In the genomic region with DNA sequence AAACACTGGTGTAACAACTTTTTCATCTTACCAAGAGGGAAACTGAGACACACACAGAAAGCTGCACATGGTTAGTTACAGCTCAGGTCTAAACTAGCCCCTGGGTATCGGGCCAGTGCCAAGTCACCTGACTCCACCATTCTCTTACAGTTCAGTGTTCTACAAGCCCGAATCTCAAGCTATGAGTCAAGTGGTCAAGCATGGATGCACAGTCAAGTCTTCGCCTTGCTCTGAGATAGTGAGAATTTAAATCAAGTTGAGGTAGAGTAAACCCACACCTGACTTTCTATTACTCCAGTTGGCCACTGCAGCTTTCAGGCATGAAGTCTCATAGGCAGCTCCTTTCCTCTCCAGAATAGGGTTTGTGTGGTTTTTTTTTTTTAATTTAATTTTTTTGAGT, we compare ENCODE assay signal across 9 cellular contexts. TPM values are rescaled to one million over a fixed set of nuclear protein-coding genes. Genes with fewer than 3 reads are reported as not detected.
DNase-seq lines count a peak whose midpoint lies in the region; ATAC-seq and TF ChIP-seq lines count a peak whose summit lies in the region.
"Had no signal": no experiment of that assay in that cellular context is flagged by ENCODE, and none has a peak within 500 bp of the region (broad histone marks: within the 10 kb centered on the region; RNA-seq: fewer than 3 reads in every experiment).

No MANE protein-coding gene starts in this region.

- no peak overlapping the region for H2AFZ ChIP-seq in MM.1S (ENCODE audit: low read length)

- H4K20me1 ChIP-seq in MM.1S (ENCODE audit: insufficient read depth, low read length) = no peaks in the 10 kb centered on the region

- DNase-seq in memory B cell (ENCODE audit: low spot score in 2 of 2) (no peak), MM.1S (no peak)
- no peak for DNase-seq in stimulated activated CD4-positive, alpha-beta T cell treated with anti-CD3 and anti-CD28 coated beads, Interleukin-12 subunit alpha, Interleukin-12 subunit beta, amount 100 ng/mL, for 4 hours
- no peak for DNase-seq in activated T-cell treated with anti-CD3 and anti-CD28 coated beads, Interleukin-2, amount 50 U/mL, for 1 hour
- no peak for DNase-seq in activated T-cell treated with anti-CD3 and anti-CD28 coated beads, Interleukin-2, amount 50 U/mL, for 4 hours

- H3K9ac ChIP-seq in MM.1S (ENCODE audit: low read length) = no peak overlapping the region

- H3K4me3 ChIP-seq in MM.1S (ENCODE audit: low read length) = no peak overlapping the region

- no peaks in the 10 kb centered on the region for H3K9me3 Mint-ChIP-seq in memory B cell
- H3K9me3 Mint-ChIP-seq in activated T-cell treated with anti-CD3 and anti-CD28 coated beads, Interleukin-2, amount 50 U/mL, for 4 hours = no peaks in the 10 kb centered on the region
- H3K9me3 Mint-ChIP-seq: activated naive CD4-positive, alpha-beta T cell treated with anti-CD3 and anti-CD28 coated beads, Interleukin-2, amount 50 U/mL, for 24 hours had no signal

- no peaks in the 10 kb centered on the region for H3K36me3 ChIP-seq in MM.1S (replicated peaks; ENCODE audit: insufficient read depth, low read length)

- H3K4me1 ChIP-seq in MM.1S (ENCODE audit: low read length) = no peaks in the 10 kb centered on the region

- H3K79me2 ChIP-seq in MM.1S (ENCODE audit: low read length) = no peaks in the 10 kb centered on the region

- no peaks in the 10 kb centered on the region for H3F3A ChIP-seq in MM.1S (ENCODE audit: insufficient read depth, low read length)

- peaks cover 4% of the 10 kb centered on the region for H3K4me1 Mint-ChIP-seq in memory B cell
- H3K4me1 Mint-ChIP-seq in activated T-cell treated with anti-CD3 and anti-CD28 coated beads, Interleukin-2, amount 50 U/mL, for 4 hours (ENCODE audit: low read depth) = no peaks in the 10 kb centered on the region
- H3K4me1 Mint-ChIP-seq: activated naive CD4-positive, alpha-beta T cell treated with anti-CD3 and anti-CD28 coated beads, Interleukin-2, amount 50 U/mL, for 24 hours had no signal

- H3K27ac ChIP-seq in MM.1S (ENCODE audit: low read length) = no peak overlapping the region

- no peak overlapping the region for H3K4me2 ChIP-seq in MM.1S (ENCODE audit: low read depth, low read length)

- H3K9me3 ChIP-seq in MM.1S (replicated peaks; ENCODE audit: insufficient read depth, low read length) = no peaks in the 10 kb centered on the region

- no peak for TF ChIP-seq CTCF in MM.1S (IDR thresholded peaks at IDR 0.05; ENCODE audit: low read length)

- no peak overlapping the region for H3K27ac Mint-ChIP-seq in memory B cell
- H3K27ac Mint-ChIP-seq: activated naive CD4-positive, alpha-beta T cell treated with anti-CD3 and anti-CD28 coated beads, Interleukin-2, amount 50 U/mL, for 24 hours had no signal

- H3K27me3 Mint-ChIP-seq in memory B cell = peaks cover 10% of the 10 kb centered on the region
- H3K27me3 Mint-ChIP-seq in activated T-cell treated with anti-CD3 and anti-CD28 coated beads, Interleukin-2, amount 50 U/mL, for 4 hours (ENCODE audit: low read depth) = peaks cover 14% of the 10 kb centered on the region
- H3K27me3 Mint-ChIP-seq: activated naive CD4-positive, alpha-beta T cell treated with anti-CD3 and anti-CD28 coated beads, Interleukin-2, amount 50 U/mL, for 24 hours had no signal

- no peaks in the 10 kb centered on the region for H3K9me2 ChIP-seq in MM.1S (replicated peaks; ENCODE audit: insufficient read depth, low read length)

- H3K36me3 Mint-ChIP-seq in memory B cell = no peaks in the 10 kb centered on the region
- H3K36me3 Mint-ChIP-seq in activated T-cell treated with anti-CD3 and anti-CD28 coated beads, Interleukin-2, amount 50 U/mL, for 4 hours (ENCODE audit: insufficient read depth) = no peaks in the 10 kb centered on the region
- H3K36me3 Mint-ChIP-seq: activated naive CD4-positive, alpha-beta T cell treated with anti-CD3 and anti-CD28 coated beads, Interleukin-2, amount 50 U/mL, for 24 hours had no signal

- no peaks in the 10 kb centered on the region for H3K27me3 ChIP-seq in MM.1S (replicated peaks; ENCODE audit: insufficient read depth, low read length)

- H3K4me3 Mint-ChIP-seq in memory B cell = no peak overlapping the region
- no peak overlapping the region for H3K4me3 Mint-ChIP-seq in activated T-cell treated with anti-CD3 and anti-CD28 coated beads, Interleukin-2, amount 50 U/mL, for 4 hours
- H3K4me3 Mint-ChIP-seq: activated naive CD4-positive, alpha-beta T cell treated with anti-CD3 and anti-CD28 coated beads, Interleukin-2, amount 50 U/mL, for 24 hours had no signal

- ATAC-seq in GM19025 (IDR thresholded peaks at IDR 0.05; ENCODE audit: low read depth, unreplicated experiment) = peak; percentile 98
- peak; percentile 100 for ATAC-seq in GM21825 (IDR thresholded peaks at IDR 0.05; ENCODE audit: unreplicated experiment)
- peak; percentile 99 for ATAC-seq in HG03439 (IDR thresholded peaks at IDR 0.05; ENCODE audit: unreplicated experiment)
- peak; percentile 62 for ATAC-seq in memory B cell (ENCODE audit: low read depth)
- no peak for ATAC-seq in activated T-cell treated with anti-CD3 and anti-CD28 coated beads, Interleukin-2, amount 50 U/mL, for 4 hours

RNA-seq across cellular contexts. Expression of a gene that starts 34.5 kb away (rescaled TPM):
- total RNA-seq in activated T-cell treated with anti-CD3 and anti-CD28 coated beads, Interleukin-2, amount 50 U/mL, for 4 hours = 10 to 100 TPM; 68.7 to 83.1 (median 81.2) TPM

Comparison
In these comparisons a context has a peak if more than half of its experiments do, and no peak if none do; other contexts are left out.
1. ATAC-seq: peak in GM19025 (single experiment), GM21825 (single experiment), HG03439 (single experiment) and memory B cell (single experiment); none in activated T-cell treated with anti-CD3 and anti-CD28 coated beads, Interleukin-2, amount 50 U/mL, for 4 hours (0 of 2).